ENCODE assay signal across 18 cellular contexts in genomic region chr1:205041121-205041758, GRCh38. TPM values are rescaled to one million over a fixed set of nuclear protein-coding genes. Genes with fewer than 3 reads are reported as not detected.
DNase-seq lines count a peak whose midpoint lies in the region; ATAC-seq lines count a peak whose summit lies in the region.
"Had no signal": no experiment of that assay in that cellular context is flagged by ENCODE, and none has a peak within 500 bp of the region (broad histone marks: within the 10 kb centered on the region; RNA-seq: fewer than 3 reads in every experiment).

No MANE protein-coding gene starts in this region.

- H3K27ac ChIP-seq in caudate nucleus (ENCODE audit: low read depth, low read length) (peak overlapping the region; percentile 95), temporal lobe (ENCODE audit: low read depth, low read length) (peak overlapping the region; percentile 92)

- ATAC-seq in activated CD4-positive, CD25-positive, alpha-beta regulatory T cell treated with anti-CD3 and anti-CD28 coated beads, Interleukin-2, amount 50 U/mL, for 24 hours = no peak
- ATAC-seq in GM18870 (IDR thresholded peaks at IDR 0.05; ENCODE audit: unreplicated experiment) = no peak
- no peak for ATAC-seq in HG02759 (IDR thresholded peaks at IDR 0.05; ENCODE audit: unreplicated experiment)
- ATAC-seq: GM12878 had no signal

- DNase-seq in NCI-H524 (lab: John Stamatoyannopoulos, UW) (peak; percentile 29 to 43), NCI-H524 treated with DMSO at 0.1 percent for 48 hours (lab: John Stamatoyannopoulos, UW) (no peak), caudate nucleus (lab: John Stamatoyannopoulos, UW) (no peak), medulla oblongata (ENCODE audit: extremely low spot score) (peak; percentile 14)
- DNase-seq: CD8-positive, alpha-beta memory T cell; DND-41; GDM1; Karpas-422; MG63; NCI-H1105; NCI-H187 treated with DMSO at 0.1 percent for 48 hours; NCI-H510A treated with DMSO at 0.1 percent for 48 hours; Right ventricle myocardium superior had no signal

RNA-seq across cellular contexts. Expression of gene CNTN2, which starts 1.8 kb away (rescaled TPM):
- total RNA-seq in temporal lobe = 23.4 TPM
- total RNA-seq: CD8-positive, alpha-beta memory T cell; GM12878 had no signal

RNA-seq across cellular contexts. Expression of gene TMEM81, which starts 43.0 kb away (rescaled TPM):
- total RNA-seq in temporal lobe = 2.0 TPM

Comparison
In these comparisons a context has a peak if more than half of its experiments do, and no peak if none do; other contexts are left out.
1. DNase-seq: peak in NCI-H524 (2 of 2) and medulla oblongata (single experiment); none in NCI-H524 treated with DMSO at 0.1 percent for 48 hours (single experiment) and caudate nucleus (0 of 61).